15 cellular contexts compared by ENCODE assay signal in genomic region chr22:47157093-47157420, GRCh38.
A peak's percentile ranks its signal among the peaks of the same experiment; 100 is the strongest.
DNase-seq lines count a peak whose midpoint lies in the region; ATAC-seq and TF ChIP-seq lines count a peak whose summit lies in the region.
"Had no signal": no experiment of that assay in that cellular context is flagged by ENCODE, and none has a peak within 500 bp of the region (broad histone marks: within the 10 kb centered on the region; RNA-seq: fewer than 3 reads in every experiment).

No MANE protein-coding gene starts in this region.

- 90% methylated on average over 15 of the region's 15 CpGs for WGBS in right cardiac atrium
- WGBS in neuronal stem cell (ENCODE audit: extremely low coverage in 2 of 2, insufficient read length in 2 of 2, insufficient replicate concordance in 1 of 2), 2 donors: no CpG with 5 or more reads among the region's 15 CpGs

- H3K23ac ChIP-seq in neuronal stem cell (ENCODE audit: low read depth, low read length, poor library complexity): no peak overlapping the region

- H3K4me2 ChIP-seq in neuronal stem cell (ENCODE audit: insufficient read depth, low read length, poor library complexity, severe bottlenecking): no peak overlapping the region

- H2BK15ac ChIP-seq in neuronal stem cell (ENCODE audit: low read length): no peak overlapping the region

- H4K91ac ChIP-seq in neuronal stem cell (ENCODE audit: low read depth, low read length, poor library complexity): no peak overlapping the region

- no peaks in the 10 kb centered on the region for H3K9me3 ChIP-seq in right cardiac atrium (ENCODE audit: control insufficient read depth, low read length)
- H3K9me3 ChIP-seq in left ventricle myocardium inferior (replicated peaks): peaks cover 9% of the 10 kb centered on the region
- peaks cover 0 to 6% of the 10 kb centered on the region in 2 donors for H3K9me3 ChIP-seq in neuronal stem cell (replicated peaks in 1 of 2; ENCODE audit: control insufficient read depth in 2 of 2, insufficient read depth in 1 of 2, low read depth in 1 of 2, low read length in 2 of 2)

- H2BK12ac ChIP-seq in neuronal stem cell (ENCODE audit: low read length): no peak overlapping the region

- peaks cover 7% of the 10 kb centered on the region for H3K79me1 ChIP-seq in neuronal stem cell (ENCODE audit: low read depth, low read length)

- no peaks in the 10 kb centered on the region for H3K4me1 Mint-ChIP-seq in WTC11

- H2AK5ac ChIP-seq in neuronal stem cell (ENCODE audit: low read depth, low read length): no peak overlapping the region

- H3K4me3 Mint-ChIP-seq in WTC11: no peak overlapping the region
- H3K4me3 Mint-ChIP-seq: CD4-positive, alpha-beta memory T cell had no signal

- H4K8ac ChIP-seq in neuronal stem cell (ENCODE audit: low read depth, low read length): no peak overlapping the region

- no peak for ATAC-seq in right cardiac atrium
- ATAC-seq in WTC11: no peak
- no peak for ATAC-seq in GM21619 (IDR thresholded peaks at IDR 0.05; ENCODE audit: unreplicated experiment)

- CTCF ChIA-PET in WTC11 (lab: Charles Lee): interaction anchor here (0.9 kb wide), 1 partner anchor 330 kb away, joined by 3 read pairs; no protein-coding TSS in a partner anchor

- DNase-seq in right cardiac atrium (peak in 2 of 3 donors; percentile 4 to 33), left ventricle myocardium inferior (no peak), WTC11 (ENCODE audit: low spot score) (no peak), neuronal stem cell (ENCODE audit: low spot score) (no peak)
- no peak for DNase-seq in activated CD4-positive, alpha-beta T cell treated with anti-CD3 and anti-CD28 coated beads for 1 hour
- DNase-seq: C1 segment of cervical spinal cord; Calu3; CD4-positive, alpha-beta memory T cell; COR-L47; DMS53; DMS79 treated with DMSO at 0.1 percent for 48 hours; GF-D8; GM23248; HCEC 1CT had no signal

- no peaks in the 10 kb centered on the region for H3K36me3 Mint-ChIP-seq in WTC11

- H3K4me3 ChIP-seq in right cardiac atrium (ENCODE audit: low read length) (no peak overlapping the region), left ventricle myocardium inferior (no peak overlapping the region), neuronal stem cell (ENCODE audit: low read length in 2 of 2) (peak overlapping the region in 1 of 2 donors; percentile 49)
- H3K4me3 ChIP-seq: GM23248 had no signal

- TF ChIP-seq CTCF in left ventricle myocardium inferior (IDR thresholded peaks at IDR 0.05; ENCODE audit: borderline replicate concordance) (no peak), WTC11 (IDR thresholded peaks at IDR 0.05) (no peak)

- POLR2A ChIA-PET in WTC11 (lab: Charles Lee): interaction anchor here (0.6 kb wide), 1 partner anchor 38 kb away, joined by 3 read pairs; no protein-coding TSS in a partner anchor

- H3K18ac ChIP-seq in neuronal stem cell (ENCODE audit: low read length): no peak overlapping the region

- H3K27ac ChIP-seq in right cardiac atrium (ENCODE audit: low read length) (no peak overlapping the region), left ventricle myocardium inferior (replicated peaks) (no peak overlapping the region), neuronal stem cell (replicated peaks; ENCODE audit: low read length) (no peak overlapping the region)
- H3K27ac ChIP-seq: GM23248 had no signal

- H3K4me1 ChIP-seq in right cardiac atrium (ENCODE audit: control insufficient read depth, insufficient read depth, low read length) (no peaks in the 10 kb centered on the region), left ventricle myocardium inferior (peaks cover 20% of the 10 kb centered on the region), neuronal stem cell (ENCODE audit: control insufficient read depth in 2 of 2, insufficient read depth in 1 of 2, low read depth in 1 of 2, low read length in 2 of 2) (peaks cover 0 to 10% of the 10 kb centered on the region in 2 donors)

- H3K9ac ChIP-seq in neuronal stem cell (ENCODE audit: low read depth, low read length, poor library complexity): no peak overlapping the region
- H3K9ac ChIP-seq: GM23248 had no signal

- H2BK120ac ChIP-seq in neuronal stem cell (ENCODE audit: low read depth, low read length): no peak overlapping the region

- H3K4ac ChIP-seq in neuronal stem cell (ENCODE audit: low read length): peak overlapping the region; percentile 2

- H3K36me3 ChIP-seq in left ventricle myocardium inferior (no peaks in the 10 kb centered on the region), neuronal stem cell (replicated peaks in 1 of 2; ENCODE audit: control insufficient read depth in 2 of 2, insufficient read depth in 2 of 2, low read length in 2 of 2) (peaks cover 0 to 6% of the 10 kb centered on the region in 2 donors)

- no peaks in the 10 kb centered on the region for H3K27me3 ChIP-seq in right cardiac atrium (ENCODE audit: control insufficient read depth, insufficient read depth)
- H3K27me3 ChIP-seq in left ventricle myocardium inferior (ENCODE audit: low read depth): no peaks in the 10 kb centered on the region
- peaks cover 0 to 6% (median 0%) of the 10 kb centered on the region in 3 experiments for H3K27me3 ChIP-seq in neuronal stem cell (ENCODE audit: control insufficient read depth in 3 of 3, insufficient read depth in 3 of 3, low read depth in 1 of 3, low read length in 3 of 3)

- H3K9me3 Mint-ChIP-seq in WTC11: no peaks in the 10 kb centered on the region

- no peaks in the 10 kb centered on the region for H3K27me3 Mint-ChIP-seq in WTC11 (ENCODE audit: low read depth)
- H3K27me3 Mint-ChIP-seq: CD4-positive, alpha-beta memory T cell had no signal

- intact Hi-C loops in right cardiac atrium (cut with DNase I) (no loop called here), left ventricle myocardium inferior (cut with micrococcal nuclease) (no loop called here)

- no peak overlapping the region for H2AFZ ChIP-seq in neuronal stem cell (ENCODE audit: low read length)
- H2AFZ ChIP-seq: GM23248 had no signal

- peak overlapping the region; percentile 44; the same call in 1 of the 2 replicates for H3K27ac Mint-ChIP-seq in WTC11
- H3K27ac Mint-ChIP-seq: CD4-positive, alpha-beta memory T cell had no signal

- no peak overlapping the region for H3K14ac ChIP-seq in neuronal stem cell (ENCODE audit: low read length)

- H2BK5ac ChIP-seq in neuronal stem cell (ENCODE audit: low read length): no peak overlapping the region

TF ChIP-seq in WTC11, 78 proteins besides CTCF, POLR2A, EP300 and RAD21 (continues in another document):
- TF ChIP-seq ZNF121 (CRISPR knock-in tag; IDR thresholded peaks at IDR 0.05): no peak
- no peak for TF ChIP-seq AFF4 (CRISPR knock-in tag; IDR thresholded peaks at IDR 0.05; ENCODE audit: borderline replicate concordance)
- no peak for TF ChIP-seq USF2 (CRISPR knock-in tag; IDR thresholded peaks at IDR 0.05)
- TF ChIP-seq FOXP4 (CRISPR knock-in tag; IDR thresholded peaks at IDR 0.05): no peak
- no peak for TF ChIP-seq ZNF232 (CRISPR knock-in tag; IDR thresholded peaks at IDR 0.05)

Comparison
In these comparisons a context has a peak if more than half of its experiments do, and no peak if none do; other contexts are left out.
1. DNase-seq: peak in right cardiac atrium (2 of 3); none in left ventricle myocardium inferior (single experiment), WTC11 (single experiment), neuronal stem cell (single experiment) and activated CD4-positive, alpha-beta T cell treated with anti-CD3 and anti-CD28 coated beads for 1 hour (single experiment).